Comparison of ENCODE assay signal across 17 cellular contexts in genomic region chr1:164703415-164703814, GRCh38.
DNase-seq lines count a peak whose midpoint lies in the region; ATAC-seq, FAIRE-seq and TF ChIP-seq lines count a peak whose summit lies in the region.
"Had no signal": no experiment of that assay in that cellular context is flagged by ENCODE, and none has a peak within 500 bp of the region (broad histone marks: within the 10 kb centered on the region; RNA-seq: fewer than 3 reads in every experiment).

No MANE protein-coding gene starts in this region.

- DNase-seq in NCI-H2227 treated with DMSO at 0.1 percent for 48 hours (lab: John Stamatoyannopoulos, UW) (peak; percentile 80), cerebellum (ENCODE audit: low spot score) (peak; percentile 44), transverse colon (no peak), RCC 7860 (ENCODE audit: low spot score) (no peak), OCI-M1 (lab: John Stamatoyannopoulos, UW) (no peak)
- DNase-seq: activated CD8-positive, alpha-beta T cell treated with anti-CD3 and anti-CD28 coated beads for 36 hours; activated T-cell treated with anti-CD3 and anti-CD28 coated beads, Interleukin-2, amount 50 U/mL, for 72 hours; DMS 273 treated with DMSO at 0.1 percent for 48 hours; mesendoderm; NCI-H1092 treated with DMSO at 0.1 percent for 48 hours; NCI-H774; PC-9 had no signal

- H3K27me3 ChIP-seq in muscle layer of duodenum (ENCODE audit: low read depth, low read length) (no peaks in the 10 kb centered on the region), transverse colon (no peaks in the 10 kb centered on the region)

- intact Hi-C loops in transverse colon (cut with DNase I; ENCODE audit: low total_unique reads), result loop anchor here (10.0 kb wide), 1 partner anchor 81 kb away; no protein-coding TSS in a partner anchor

- H3K9me3 ChIP-seq in muscle layer of duodenum (ENCODE audit: control insufficient read depth in 1 of 2, low read length in 2 of 2) (no peaks in the 10 kb centered on the region), transverse colon (no peaks in the 10 kb centered on the region)
- H3K9me3 ChIP-seq: neutrophil had no signal

- no peak for TF ChIP-seq EP300 in transverse colon (IDR thresholded peaks at IDR 0.05; ENCODE audit: low read depth)

- no peak for FAIRE-seq in RCC 7860 (lab: Jason Lieb, UNC)
- FAIRE-seq: keratinocyte had no signal

- H3K4me3 ChIP-seq in muscle layer of duodenum (ENCODE audit: low read depth in 1 of 2, low read length in 2 of 2) (no peak overlapping the region), transverse colon (no peak overlapping the region)
- H3K4me3 ChIP-seq: PC-9 had no signal

- no peak for TF ChIP-seq CTCF in transverse colon (IDR thresholded peaks at IDR 0.05)

- 78 to 95% methylated on average over 4 to 6 of the region's 6 CpGs for WGBS in transverse colon (ENCODE audit: low coverage in 1 of 2), 2 donors

- in situ Hi-C loops in transverse colon (cut with MboI; ENCODE audit: low pct_ligation_motif_present in 1 of 4, low pct_unique_long_range_greater_than_20kb in 1 of 4, low sequenced_read_pairs in 3 of 4), result no loop called here

- peak overlapping the region; percentile 3 for H3K27ac ChIP-seq in muscle layer of duodenum (ENCODE audit: low read length)
- H3K27ac ChIP-seq in transverse colon, result peak overlapping the region; percentile 19 to 86 (median 77)
- H3K27ac ChIP-seq: KMS-11, neutrophil, PC-9 had no signal

- H3K4me1 ChIP-seq in muscle layer of duodenum (ENCODE audit: control insufficient read depth in 1 of 2, insufficient read depth in 2 of 2, low read length in 2 of 2), result peaks cover 21 to 32% of the 10 kb centered on the region in 2 donors
- H3K4me1 ChIP-seq in transverse colon, result peaks cover 32 to 66% (median 43%) of the 10 kb centered on the region in 4 donors

- ATAC-seq in GM19328 (IDR thresholded peaks at IDR 0.05; ENCODE audit: unreplicated experiment), result no peak
- ATAC-seq: activated CD8-positive, alpha-beta T cell treated with anti-CD3 and anti-CD28 coated beads for 36 hours; activated T-cell treated with anti-CD3 and anti-CD28 coated beads, Interleukin-2, amount 50 U/mL, for 72 hours had no signal

- no peak for TF ChIP-seq POLR2A in transverse colon (IDR thresholded peaks at IDR 0.05)

- H3K36me3 ChIP-seq in muscle layer of duodenum (ENCODE audit: control insufficient read depth in 1 of 2, insufficient read depth in 2 of 2, low read length in 2 of 2), result no peaks in the 10 kb centered on the region
- no peaks in the 10 kb centered on the region for H3K36me3 ChIP-seq in transverse colon
- H3K36me3 ChIP-seq: neutrophil had no signal

Comparison
In these comparisons a context has a peak if more than half of its experiments do, and no peak if none do; other contexts are left out.
1. DNase-seq: peak in NCI-H2227 treated with DMSO at 0.1 percent for 48 hours (single experiment) and cerebellum (single experiment); none in transverse colon (single experiment), RCC 7860 (single experiment) and OCI-M1 (single experiment).